ENCODE assay signal across 20 cellular contexts in the genomic region with DNA sequence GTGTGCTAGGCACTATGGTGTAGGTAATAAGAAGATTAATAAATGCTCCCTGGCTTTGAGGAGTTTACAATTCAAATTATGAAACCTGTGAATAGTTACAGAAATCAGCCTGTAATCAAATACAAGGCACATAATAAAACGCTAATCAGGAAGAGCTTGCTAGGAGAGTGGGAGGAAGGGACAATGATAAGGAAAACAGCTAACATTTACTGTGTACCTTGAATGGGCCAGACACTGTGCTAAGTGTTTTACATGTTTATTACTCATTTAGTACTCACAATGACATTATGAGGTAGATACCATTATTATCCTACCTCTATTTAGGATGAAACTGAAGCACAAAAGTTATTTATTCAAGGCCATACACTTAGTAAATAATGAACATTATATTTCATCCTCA.
"Had no signal": no experiment of that assay in that cellular context is flagged by ENCODE, and none has a peak within 500 bp of the region (broad histone marks: within the 10 kb centered on the region; RNA-seq: fewer than 3 reads in every experiment).

No MANE protein-coding gene starts in this region.

- H3K4me1 Mint-ChIP-seq: activated CD4-positive, alpha-beta T cell treated with anti-CD3 and anti-CD28 coated beads, Interleukin-2, amount 10 ng/mL, durations not matched to agents 7 days and 5 days had no signal

- H3K9me3 ChIP-seq: heart right ventricle, lower lobe of right lung, prostate gland, spleen, thoracic aorta, upper lobe of right lung had no signal

- ATAC-seq: activated CD4-positive, CD25-positive, alpha-beta regulatory T cell treated with anti-CD3 and anti-CD28 coated beads, Interleukin-2, amount 50 U/mL, for 24 hours; activated CD8-positive, alpha-beta T cell treated with anti-CD3 and anti-CD28 coated beads, Interleukin-2, amount 10 ng/mL, durations not matched to agents 7 days and 5 days; heart right ventricle; left lobe of liver; lower lobe of right lung; naive thymus-derived CD4-positive, alpha-beta T cell; upper lobe of right lung had no signal

- H3K27ac ChIP-seq: coronary artery, heart right ventricle, lower lobe of right lung, prostate gland, spleen, thoracic aorta, upper lobe of right lung had no signal

- H3K27me3 ChIP-seq: heart right ventricle, spleen, upper lobe of right lung had no signal

- H3K27me3 Mint-ChIP-seq: activated CD4-positive, alpha-beta T cell treated with anti-CD3 and anti-CD28 coated beads, Interleukin-2, amount 10 ng/mL, durations not matched to agents 7 days and 5 days; activated naive CD8-positive, alpha-beta T cell; naive thymus-derived CD4-positive, alpha-beta T cell had no signal

- H3K27ac Mint-ChIP-seq: activated CD4-positive, alpha-beta T cell treated with anti-CD3 and anti-CD28 coated beads, Interleukin-2, amount 10 ng/mL, durations not matched to agents 7 days and 5 days; activated CD8-positive, alpha-beta T cell treated with anti-CD3 and anti-CD28 coated beads, Interleukin-2, amount 10 ng/mL, durations not matched to agents 7 days and 5 days; activated naive CD8-positive, alpha-beta T cell; activated T-helper 1 cell treated with anti-CD3 and anti-CD28 coated beads, Interleukin-12 subunit alpha, Interleukin-12 subunit beta, Interleukin-2, Interleukin-4 antibody, amounts not matched to agents 30 ng/mL and 10 ng/mL and 1 ng/mL, durations not matched to agents 14 hours and 24 hours and 36 hours; T-helper 1 cell treated with Interleukin-12 subunit alpha and Interleukin-12 subunit beta and Interleukin-4 antibody, amounts not matched to agents 30 μg/mL and 1 μg/mL, for 36 hours had no signal

- DNase-seq: activated CD4-positive, alpha-beta T cell treated with anti-CD3 and anti-CD28 coated beads, Interleukin-2, amount 10 ng/mL, durations not matched to agents 7 days and 5 days; activated CD8-positive, alpha-beta T cell treated with anti-CD3 and anti-CD28 coated beads, Interleukin-2, amount 10 ng/mL, durations not matched to agents 7 days and 5 days; activated gamma-delta T cell; foreskin fibroblast; heart right ventricle; kidney; lower lobe of right lung; naive thymus-derived CD4-positive, alpha-beta T cell; spleen; stimulated activated CD4-positive, alpha-beta T cell treated with anti-CD3 and anti-CD28 coated beads, Interleukin-4, amount 100 ng/mL, for 1 hour; stimulated activated naive CD4-positive, alpha-beta T cell; upper lobe of right lung had no signal

- H3K36me3 ChIP-seq: prostate gland had no signal

- H3K4me3 Mint-ChIP-seq: activated CD4-positive, alpha-beta T cell treated with anti-CD3 and anti-CD28 coated beads, Interleukin-2, amount 10 ng/mL, durations not matched to agents 7 days and 5 days; activated CD8-positive, alpha-beta T cell treated with anti-CD3 and anti-CD28 coated beads, Interleukin-2, amount 10 ng/mL, durations not matched to agents 7 days and 5 days; activated naive CD8-positive, alpha-beta T cell; activated T-helper 1 cell treated with anti-CD3 and anti-CD28 coated beads, Interleukin-12 subunit alpha, Interleukin-12 subunit beta, Interleukin-2, Interleukin-4 antibody, amounts not matched to agents 30 ng/mL and 10 ng/mL and 1 ng/mL, durations not matched to agents 14 hours and 24 hours and 36 hours; naive thymus-derived CD4-positive, alpha-beta T cell; T-helper 1 cell treated with Interleukin-12 subunit alpha and Interleukin-12 subunit beta and Interleukin-4 antibody, amounts not matched to agents 30 μg/mL and 1 μg/mL, for 36 hours had no signal

- H3K4me3 ChIP-seq: coronary artery, heart right ventricle, lower lobe of right lung, prostate gland, spleen, thoracic aorta, upper lobe of right lung had no signal

- H3K4me1 ChIP-seq: prostate gland had no signal

- H3K9me3 Mint-ChIP-seq: activated CD4-positive, alpha-beta T cell treated with anti-CD3 and anti-CD28 coated beads, Interleukin-2, amount 10 ng/mL, durations not matched to agents 7 days and 5 days; activated T-helper 1 cell treated with anti-CD3 and anti-CD28 coated beads, Interleukin-12 subunit alpha, Interleukin-12 subunit beta, Interleukin-2, Interleukin-4 antibody, amounts not matched to agents 30 ng/mL and 10 ng/mL and 1 ng/mL, durations not matched to agents 14 hours and 24 hours and 36 hours; naive thymus-derived CD4-positive, alpha-beta T cell; T-helper 1 cell treated with Interleukin-12 subunit alpha and Interleukin-12 subunit beta and Interleukin-4 antibody, amounts not matched to agents 30 μg/mL and 1 μg/mL, for 36 hours had no signal
